In the genomic region with DNA sequence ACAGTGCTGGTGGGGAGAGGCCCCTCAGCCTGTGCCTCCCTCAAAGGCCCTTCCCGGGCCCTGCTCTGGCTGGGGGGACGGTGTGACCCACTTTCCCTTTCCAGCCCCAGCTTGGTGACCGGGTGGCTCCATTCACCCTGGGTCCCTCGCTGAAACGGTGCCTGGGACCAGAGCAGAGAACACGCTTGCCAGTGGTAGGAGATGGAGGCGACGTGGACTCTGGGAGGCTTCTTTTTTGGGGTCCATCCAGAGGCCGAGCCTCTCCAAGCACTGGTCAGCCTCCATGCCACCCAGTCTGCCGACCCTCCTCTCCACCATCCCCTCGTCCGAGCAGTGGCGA, we compare ENCODE assay signal across 2 cellular contexts.
TF ChIP-seq lines count a peak whose summit lies in the region.

No MANE protein-coding gene starts in this region.

TF ChIP-seq in HCT116, 20 proteins besides CTCF, POLR2A, EP300 and RAD21:
- TF ChIP-seq REST (IDR thresholded peaks at IDR 0.05; ENCODE audit: low read depth) (no peak), ZFX (IDR thresholded peaks at IDR 0.05) (no peak), EZH2 (IDR thresholded peaks at IDR 0.05) (no peak), SRF (IDR thresholded peaks at IDR 0.05; ENCODE audit: low read depth) (no peak), ATF3 (IDR thresholded peaks at IDR 0.05) (no peak), SP1 (IDR thresholded peaks at IDR 0.05; ENCODE audit: low read depth) (no peak), TCF7L2 (IDR thresholded peaks at IDR 0.05; ENCODE audit: borderline replicate concordance, extremely low read depth, insufficient read depth, insufficient read length) (no peak), POLR2AphosphoS5 (IDR thresholded peaks at IDR 0.05; ENCODE audit: low read depth, low read length) (no peak), ZNF274 (IDR thresholded peaks at IDR 0.05; ENCODE audit: low read depth, low read length) (no peak), CBX3 (IDR thresholded peaks at IDR 0.05; ENCODE audit: low read depth) (no peak)

TF ChIP-seq in GM12878, 131 proteins besides CTCF, POLR2A, EP300 and RAD21:
- no peak for TF ChIP-seq E4F1 (IDR thresholded peaks at IDR 0.05; ENCODE audit: borderline replicate concordance, partially characterized antibody)
- no peak for TF ChIP-seq PAX8 (IDR thresholded peaks at IDR 0.05)
- no peak for TF ChIP-seq CBX5 (IDR thresholded peaks at IDR 0.05; ENCODE audit: low read depth)
- no peak for TF ChIP-seq SRF (IDR thresholded peaks at IDR 0.05; ENCODE audit: low read depth in 2 of 2, low read length in 2 of 2)
- no peak for TF ChIP-seq GATAD2B (conservative IDR thresholded peaks at IDR 0.05; ENCODE audit: low read depth)
- TF ChIP-seq IRF4 (IDR thresholded peaks at IDR 0.05; ENCODE audit: low read depth, low read length) = no peak
- TF ChIP-seq ZNF384 (IDR thresholded peaks at IDR 0.05; ENCODE audit: borderline replicate concordance, low read depth, low read length) = no peak
- no peak for TF ChIP-seq TARDBP (IDR thresholded peaks at IDR 0.05; ENCODE audit: borderline replicate concordance)
- TF ChIP-seq SUPT20H (IDR thresholded peaks at IDR 0.05; ENCODE audit: borderline replicate concordance, control insufficient read depth, low read depth, low read length) = no peak
- no peak for TF ChIP-seq MEF2A (IDR thresholded peaks at IDR 0.05; ENCODE audit: insufficient read depth, low read depth, low read length)
- TF ChIP-seq ZNF274 (IDR thresholded peaks at IDR 0.05; ENCODE audit: insufficient read depth, insufficient read length) = no peak
- TF ChIP-seq MXI1 (IDR thresholded peaks at IDR 0.05; ENCODE audit: low read depth, low read length) = no peak
- no peak for TF ChIP-seq RELA (IDR thresholded peaks at IDR 0.05; ENCODE audit: borderline replicate concordance, partially characterized antibody)
- no peak for TF ChIP-seq ESRRA (IDR thresholded peaks at IDR 0.05; ENCODE audit: low read length)
